ENCODE assay signal across 10 cellular contexts in genomic region chr9:109109962-109110325, GRCh38. TPM values are rescaled to one million over a fixed set of nuclear protein-coding genes. Genes with fewer than 3 reads are reported as not detected.
A peak's percentile ranks its signal among the peaks of the same experiment; 100 is the strongest.
DNase-seq lines count a peak whose midpoint lies in the region; ATAC-seq and TF ChIP-seq lines count a peak whose summit lies in the region.
"Had no signal": no experiment of that assay in that cellular context is flagged by ENCODE, and none has a peak within 500 bp of the region (broad histone marks: within the 10 kb centered on the region; RNA-seq: fewer than 3 reads in every experiment).

No MANE protein-coding gene starts in this region.

- H3K4me1 ChIP-seq in thyroid gland, result peaks cover 72 to 79% of the 10 kb centered on the region in 2 donors
- H3K4me1 ChIP-seq in mucosa of descending colon (ENCODE audit: low read depth), result peaks cover 13% of the 10 kb centered on the region

- H3K27ac Mint-ChIP-seq in activated T-cell treated with anti-CD3 and anti-CD28 coated beads, Interleukin-2, amount 50 U/mL, for 24 hours, result peak overlapping the region; percentile 91
- H3K27ac Mint-ChIP-seq in activated naive CD8-positive, alpha-beta T cell treated with anti-CD3 and anti-CD28 coated beads, Interleukin-2, amount 10 ng/mL, durations not matched to agents 7 days and 5 days, result peak overlapping the region; percentile 83

- DNase-seq in activated T-cell treated with anti-CD3 and anti-CD28 coated beads, Interleukin-2, amount 50 U/mL, for 24 hours, result no peak
- no peak for DNase-seq in activated T-cell treated with anti-CD3 and anti-CD28 coated beads for 4 hours
- no peak for DNase-seq in activated naive CD8-positive, alpha-beta T cell treated with anti-CD3 and anti-CD28 coated beads, Interleukin-2, amount 10 ng/mL, durations not matched to agents 7 days and 5 days
- DNase-seq in thyroid gland, result no peak
- no peak for DNase-seq in NCI-H2107 treated with DMSO at 0.1 percent for 48 hours (lab: John Stamatoyannopoulos, UW; ENCODE audit: unreplicated experiment)
- no peak for DNase-seq in anterior cingulate cortex (lab: John Stamatoyannopoulos, UW)
- DNase-seq in mucosa of descending colon, result no peak
- DNase-seq: KBM-7 had no signal

- H3K9me3 ChIP-seq in thyroid gland (no peaks in the 10 kb centered on the region), mucosa of descending colon (no peaks in the 10 kb centered on the region)
- H3K9me3 ChIP-seq: neutrophil had no signal

- peak overlapping the region; percentile 38 for H3K27ac ChIP-seq in layer of hippocampus (ENCODE audit: low read depth, low read length)
- peak overlapping the region; percentile 96 to 98 (median 96) for H3K27ac ChIP-seq in thyroid gland
- H3K27ac ChIP-seq: neutrophil had no signal

- TF ChIP-seq CTCF in thyroid gland (IDR thresholded peaks at IDR 0.05) (no peak), mucosa of descending colon (IDR thresholded peaks at IDR 0.05) (no peak)

- H3K27me3 ChIP-seq in layer of hippocampus (ENCODE audit: control insufficient read depth, insufficient read depth, low read length) (no peaks in the 10 kb centered on the region), thyroid gland (no peaks in the 10 kb centered on the region)
- H3K27me3 ChIP-seq: neutrophil had no signal

- POLR2A ChIA-PET in activated naive CD8-positive, alpha-beta T cell treated with anti-CD3 and anti-CD28 coated beads, Interleukin-2, amount 10 ng/mL, durations not matched to agents 7 days and 5 days (lab: Charles Lee), result interaction anchor here (3.0 kb wide), 1 partner anchor 10 kb away, joined by 12 read pairs; the partner anchor contains the start of gene TMEM245

- ATAC-seq in activated naive CD8-positive, alpha-beta T cell treated with anti-CD3 and anti-CD28 coated beads, Interleukin-2, amount 10 ng/mL, durations not matched to agents 7 days and 5 days (ENCODE audit: low read depth), result no peak
- no peak for ATAC-seq in mucosa of descending colon

- H3K27me3 Mint-ChIP-seq in activated T-cell treated with anti-CD3 and anti-CD28 coated beads, Interleukin-2, amount 50 U/mL, for 24 hours, result no peaks in the 10 kb centered on the region
- no peaks in the 10 kb centered on the region for H3K27me3 Mint-ChIP-seq in activated naive CD8-positive, alpha-beta T cell treated with anti-CD3 and anti-CD28 coated beads, Interleukin-2, amount 10 ng/mL, durations not matched to agents 7 days and 5 days

- peaks cover 85% of the 10 kb centered on the region for H3K4me1 Mint-ChIP-seq in activated T-cell treated with anti-CD3 and anti-CD28 coated beads, Interleukin-2, amount 50 U/mL, for 24 hours (ENCODE audit: low read depth)
- peaks cover 48% of the 10 kb centered on the region for H3K4me1 Mint-ChIP-seq in activated naive CD8-positive, alpha-beta T cell treated with anti-CD3 and anti-CD28 coated beads, Interleukin-2, amount 10 ng/mL, durations not matched to agents 7 days and 5 days

- TF ChIP-seq POLR2A in thyroid gland (IDR thresholded peaks at IDR 0.05), result peak in 1 of 2 donors; percentile 8

- peaks cover 28% of the 10 kb centered on the region for H3K36me3 Mint-ChIP-seq in activated T-cell treated with anti-CD3 and anti-CD28 coated beads, Interleukin-2, amount 50 U/mL, for 24 hours (ENCODE audit: low read depth)
- H3K36me3 Mint-ChIP-seq in activated naive CD8-positive, alpha-beta T cell treated with anti-CD3 and anti-CD28 coated beads, Interleukin-2, amount 10 ng/mL, durations not matched to agents 7 days and 5 days, result peaks cover 14% of the 10 kb centered on the region

- H3K9me3 Mint-ChIP-seq in activated T-cell treated with anti-CD3 and anti-CD28 coated beads, Interleukin-2, amount 50 U/mL, for 24 hours, result no peaks in the 10 kb centered on the region
- H3K9me3 Mint-ChIP-seq in activated naive CD8-positive, alpha-beta T cell treated with anti-CD3 and anti-CD28 coated beads, Interleukin-2, amount 10 ng/mL, durations not matched to agents 7 days and 5 days, result no peaks in the 10 kb centered on the region

- no peak overlapping the region for H3K4me3 ChIP-seq in thyroid gland (replicated peaks in 1 of 3)
- no peak overlapping the region for H3K4me3 ChIP-seq in mucosa of descending colon

- H3K36me3 ChIP-seq in thyroid gland (peaks cover 0 to 6% of the 10 kb centered on the region in 2 donors), mucosa of descending colon (ENCODE audit: low read depth) (no peaks in the 10 kb centered on the region)
- H3K36me3 ChIP-seq: neutrophil had no signal

- intact Hi-C loops in thyroid gland (cut with DNase I) (no loop called here), mucosa of descending colon (cut with DNase I, micrococcal nuclease) (no loop called here)

- peak overlapping the region; percentile 58 for H3K4me3 Mint-ChIP-seq in activated T-cell treated with anti-CD3 and anti-CD28 coated beads, Interleukin-2, amount 50 U/mL, for 24 hours
- H3K4me3 Mint-ChIP-seq in activated naive CD8-positive, alpha-beta T cell treated with anti-CD3 and anti-CD28 coated beads, Interleukin-2, amount 10 ng/mL, durations not matched to agents 7 days and 5 days, result peak overlapping the region; percentile 73

RNA-seq across cellular contexts. Expression of gene TMEM245, which starts 9.8 kb away (rescaled TPM):
- 10 to 100 TPM; 42.8 to 45.7 TPM for total RNA-seq in activated naive CD8-positive, alpha-beta T cell treated with anti-CD3 and anti-CD28 coated beads, Interleukin-2, amount 10 ng/mL, durations not matched to agents 7 days and 5 days
- 100 to 1,000 TPM; 222 to 549 (median 318) TPM for total RNA-seq in thyroid gland
- total RNA-seq in mucosa of descending colon, result 10 to 100 TPM; 26.3 to 72.8 (median 33.6) TPM

RNA-seq across cellular contexts. Expression of gene FRRS1L, which starts 57.1 kb away (rescaled TPM):
- not detected for total RNA-seq in activated naive CD8-positive, alpha-beta T cell treated with anti-CD3 and anti-CD28 coated beads, Interleukin-2, amount 10 ng/mL, durations not matched to agents 7 days and 5 days
- total RNA-seq in thyroid gland, result 10 to 100 TPM in 1 of 4 donors, 1 to 10 TPM in 1, under 1 TPM in 2; 0.33 to 11.2 (median 1.4) TPM
- total RNA-seq in mucosa of descending colon, result 1 to 10 TPM in 1 of 3 donors, under 1 TPM in 2; 0.49 to 4.8 (median 0.96) TPM
